Comparison of ENCODE assay signal across 15 cellular contexts in the genomic region with DNA sequence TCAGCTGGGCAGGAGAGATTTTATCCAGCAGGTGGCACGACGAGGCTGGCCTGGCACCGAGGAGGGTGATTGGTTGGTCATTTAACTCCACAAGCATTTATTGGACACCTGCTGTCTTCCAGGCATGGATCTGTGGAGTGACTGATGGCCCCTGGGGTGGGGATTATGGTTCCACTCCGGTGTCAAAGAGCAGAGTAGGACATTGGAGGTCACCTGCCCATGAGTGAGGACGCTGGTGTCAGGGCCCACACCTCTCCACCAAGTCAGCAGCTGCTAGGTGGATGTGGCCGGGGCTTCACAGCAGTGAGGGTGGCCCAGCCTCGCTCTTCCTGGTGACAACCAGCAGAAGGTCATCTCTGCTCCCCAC.
"Had no signal": no experiment of that assay in that cellular context is flagged by ENCODE, and none has a peak within 500 bp of the region (broad histone marks: within the 10 kb centered on the region; RNA-seq: fewer than 3 reads in every experiment).

No MANE protein-coding gene starts in this region.

- ATAC-seq: stimulated activated memory B cell treated with anti-CD40 and anti-IgM and Interleukin-4, amounts not matched to agents 10 μg/mL and 1 μg/mL and 100 μg/mL, for 72 hours had no signal

- H3K4me3 Mint-ChIP-seq: activated naive CD4-positive, alpha-beta T cell treated with anti-CD3 and anti-CD28 coated beads for 36 hours; stimulated activated memory B cell treated with anti-CD40 and anti-IgM and Interleukin-4, amounts not matched to agents 10 μg/mL and 1 μg/mL and 100 μg/mL, for 72 hours had no signal

- H3K27ac ChIP-seq: adrenal gland, cardiac muscle cell, colonic mucosa, ovary, SK-N-MC, tibial nerve had no signal

- H3K9me3 ChIP-seq: colonic mucosa, ovary had no signal

- H3K36me3 Mint-ChIP-seq: stimulated activated memory B cell treated with anti-CD40 and anti-IgM and Interleukin-4, amounts not matched to agents 10 μg/mL and 1 μg/mL and 100 μg/mL, for 72 hours had no signal

- FAIRE-seq: endothelial cell of umbilical vein had no signal

- H3K36me3 ChIP-seq: adrenal gland, cardiac muscle cell, colonic mucosa, ovary, tibial nerve had no signal

- H3K27ac Mint-ChIP-seq: activated naive CD4-positive, alpha-beta T cell treated with anti-CD3 and anti-CD28 coated beads for 36 hours; stimulated activated memory B cell treated with anti-CD40 and anti-IgM and Interleukin-4, amounts not matched to agents 10 μg/mL and 1 μg/mL and 100 μg/mL, for 72 hours had no signal

- H3K4me3 ChIP-seq: adrenal gland, cardiac muscle cell, colonic mucosa, ovary, SK-N-MC, tibial nerve had no signal

- H3K4me1 ChIP-seq: adrenal gland, colonic mucosa, tibial nerve had no signal

- DNase-seq: activated CD4-positive, alpha-beta T cell treated with anti-CD3 and anti-CD28 coated beads for 1 hour; activated naive CD4-positive, alpha-beta T cell treated with anti-CD3 and anti-CD28 coated beads for 36 hours; colonic mucosa; effector CD8-positive, alpha-beta T cell; foreskin fibroblast; hypothalamus; kidney glomerular epithelial cell; stimulated activated CD4-positive, alpha-beta T cell treated with anti-CD3 and anti-CD28 coated beads, Interleukin-2, amount 100 ng/mL, for 48 hours had no signal

- H3K27me3 Mint-ChIP-seq: stimulated activated memory B cell treated with anti-CD40 and anti-IgM and Interleukin-4, amounts not matched to agents 10 μg/mL and 1 μg/mL and 100 μg/mL, for 72 hours had no signal

- H3K4me1 Mint-ChIP-seq: stimulated activated memory B cell treated with anti-CD40 and anti-IgM and Interleukin-4, amounts not matched to agents 10 μg/mL and 1 μg/mL and 100 μg/mL, for 72 hours had no signal

- H3K27me3 ChIP-seq: adrenal gland, cardiac muscle cell, colonic mucosa, ovary, tibial nerve had no signal
